Comparison of ENCODE assay signal across 2 cellular contexts in the genomic region with DNA sequence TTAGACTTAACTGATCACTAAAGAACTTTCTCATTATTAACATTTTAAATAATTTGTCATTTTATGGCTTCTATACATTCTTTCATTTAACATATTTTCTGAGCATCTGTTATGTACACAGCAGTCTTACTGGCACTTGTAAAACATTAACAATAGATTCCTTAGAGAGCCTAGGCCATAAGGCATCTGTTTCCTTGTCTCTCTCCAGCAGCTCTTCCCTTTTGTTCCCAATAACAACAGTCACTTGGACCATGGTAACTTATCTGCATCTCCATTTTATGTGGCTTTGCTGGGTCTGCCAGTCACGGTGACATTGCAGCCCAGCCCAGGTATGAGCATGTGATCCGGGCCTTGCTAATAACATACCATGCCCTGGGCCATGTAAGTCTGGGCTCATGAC.
A peak's percentile ranks its signal among the peaks of the same experiment; 100 is the strongest.
TF ChIP-seq lines count a peak whose summit lies in the region.

No MANE protein-coding gene starts in this region.

TF ChIP-seq in GM23338, 12 proteins besides CTCF, POLR2A, EP300 and RAD21:
- no peak for TF ChIP-seq JUNB (IDR thresholded peaks at IDR 0.05; ENCODE audit: unreplicated experiment)

TF ChIP-seq in H1, 55 proteins besides CTCF, POLR2A, EP300 and RAD21:
- TF ChIP-seq HDAC2 (IDR thresholded peaks at IDR 0.05; ENCODE audit: borderline replicate concordance in 1 of 2, low read depth in 2 of 2, low read length in 2 of 2) (no peak), PHF8 (conservative IDR thresholded peaks at IDR 0.05; ENCODE audit: low read depth, low read length) (0 out of 2 replicates have a peak, but pooled peaks have one; percentile 9)
